ENCODE assay signal across 1 cellular context in the genomic region with DNA sequence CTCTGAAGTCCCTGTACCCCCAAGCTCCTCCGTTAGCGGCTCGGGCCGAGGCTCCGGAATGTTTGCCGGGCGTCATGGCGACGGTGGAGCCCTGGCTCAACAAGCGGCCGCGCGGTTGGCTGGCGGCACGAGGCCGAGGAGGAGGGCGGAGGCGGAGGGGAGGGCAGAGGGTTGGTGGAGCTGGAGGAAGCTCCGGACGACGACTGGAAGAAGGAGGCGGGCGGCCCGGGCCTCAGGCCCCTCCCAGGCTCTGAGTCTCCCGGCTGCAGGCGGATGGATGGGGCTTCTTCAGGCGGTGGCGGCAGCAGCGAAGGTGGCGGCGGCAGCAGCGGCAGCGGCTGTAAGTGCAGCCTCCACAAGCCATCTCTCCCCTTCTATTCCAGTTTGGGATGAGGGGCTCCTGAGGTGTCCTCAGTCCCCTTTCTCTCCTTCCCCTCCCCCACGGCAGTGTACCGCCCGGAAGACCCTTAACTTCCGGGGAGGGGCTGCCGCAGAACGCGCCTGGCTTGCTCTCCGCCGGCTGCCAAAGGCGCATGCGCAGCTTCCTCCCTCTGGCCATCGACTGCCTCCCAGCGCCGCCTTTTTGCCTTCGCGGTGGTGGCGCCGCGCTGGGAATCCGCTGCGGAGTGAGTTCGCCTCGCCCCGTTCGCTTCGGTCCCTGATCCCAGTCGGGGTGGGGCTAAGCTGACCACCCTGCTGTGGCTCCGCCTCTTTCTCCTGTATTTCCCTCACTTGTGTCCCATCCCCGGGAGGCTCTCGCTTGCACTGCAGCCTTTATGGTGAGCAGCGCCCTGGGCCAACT.
A peak's percentile ranks its signal among the peaks of the same experiment; 100 is the strongest.
TF ChIP-seq lines count a peak whose summit lies in the region.

A gene with protein sequence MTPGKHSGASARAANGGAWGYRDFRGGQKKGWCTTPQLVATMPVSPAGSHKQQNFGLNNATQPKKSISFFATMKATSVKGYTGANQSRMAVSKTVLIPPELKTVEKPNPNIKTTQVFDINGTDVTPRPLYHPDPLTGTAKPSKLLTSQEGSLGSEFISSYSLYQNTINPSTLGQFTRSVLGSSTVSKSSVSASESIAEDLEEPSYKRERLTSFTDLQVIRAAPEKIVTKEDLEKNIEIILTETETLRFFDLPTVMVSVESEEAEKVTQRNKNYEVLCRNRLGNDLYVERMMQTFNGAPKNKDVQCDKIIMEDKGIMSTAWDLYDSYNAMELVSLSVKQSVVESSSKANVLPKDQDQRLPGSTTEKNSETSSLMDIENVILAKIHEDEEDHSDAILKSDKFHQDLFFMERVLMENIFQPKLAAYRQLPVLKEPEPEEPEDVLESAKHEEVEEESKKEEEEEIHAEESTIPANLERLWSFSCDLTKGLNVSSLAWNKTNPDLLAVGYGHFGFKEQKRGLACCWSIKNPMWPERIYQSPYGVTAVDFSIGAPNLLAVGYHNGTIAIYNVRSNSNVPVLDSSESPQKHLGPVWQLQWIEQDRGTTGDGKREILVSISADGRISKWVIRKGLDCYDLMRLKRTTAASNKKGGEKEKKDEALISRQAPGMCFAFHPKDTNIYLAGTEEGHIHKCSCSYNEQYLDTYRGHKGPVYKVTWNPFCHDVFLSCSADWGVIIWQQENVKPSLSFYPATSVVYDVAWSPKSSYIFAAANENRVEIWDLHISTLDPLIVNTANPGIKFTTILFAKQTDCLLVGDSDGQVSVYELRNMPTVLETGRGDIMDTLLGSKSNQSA (minus strand): TSS at position 101 of the 802 bp plus-strand sequence. CDS start 25 bp downstream, at position 76.
A gene (plus strand): TSS at position 235 of the 802 bp plus-strand sequence. CDS start 39 bp downstream, at position 274.

TF ChIP-seq in H1, 55 proteins besides CTCF, POLR2A, EP300 and RAD21:
- TF ChIP-seq YY1 (IDR thresholded peaks at IDR 0.05; ENCODE audit: low read depth, low read length), result peak; percentile 58; the same call in 1 of the 2 replicates
- TF ChIP-seq SP4 (IDR thresholded peaks at IDR 0.05; ENCODE audit: low read length), result peak; percentile 42; the same call in 1 of the 2 replicates
- peak; percentile 30 for TF ChIP-seq KDM4A (IDR thresholded peaks at IDR 0.05; ENCODE audit: low read depth, low read length, severe bottlenecking)
- peak; percentile 95 for TF ChIP-seq PHF8 (conservative IDR thresholded peaks at IDR 0.05; ENCODE audit: low read depth, low read length)
- TF ChIP-seq SP1 (IDR thresholded peaks at IDR 0.05; ENCODE audit: low read depth, low read length), result 0 out of 2 replicates have a peak, but pooled peaks have one; percentile 2
- TF ChIP-seq GABPA (IDR thresholded peaks at IDR 0.05; ENCODE audit: borderline replicate concordance, insufficient read depth, low read length), result 0 out of 2 replicates have a peak, but pooled peaks have one; percentile 37
- TF ChIP-seq SRF (IDR thresholded peaks at IDR 0.05; ENCODE audit: low read depth, low read length), result no peak
- no peak for TF ChIP-seq CEBPB (IDR thresholded peaks at IDR 0.05; ENCODE audit: low read depth, low read length)
- TF ChIP-seq HDAC6 (IDR thresholded peaks at IDR 0.05; ENCODE audit: low read depth, low read length), result no peak
- peak in 1 of 2 experiments; percentile 92; a peak in 2 of 4 replicates for TF ChIP-seq SIN3A (conservative IDR thresholded peaks at IDR 0.05 in 1 of 2, IDR thresholded peaks at IDR 0.05 in 1 of 2; ENCODE audit: low read depth in 1 of 2, low read length in 2 of 2)
- TF ChIP-seq SAP30 (IDR thresholded peaks at IDR 0.05; ENCODE audit: insufficient read depth, insufficient replicate concordance, low read length), result no peak
- TF ChIP-seq ASH2L (IDR thresholded peaks at IDR 0.05; ENCODE audit: low read length), result peak; percentile 93
- TF ChIP-seq RBBP5 (IDR thresholded peaks at IDR 0.05; ENCODE audit: borderline replicate concordance, low read depth, low read length), result peak; percentile 67
- TF ChIP-seq TAF1 (IDR thresholded peaks at IDR 0.05; ENCODE audit: low read depth, low read length), result peak; percentile 85
- peak; percentile 59 for TF ChIP-seq TBP (IDR thresholded peaks at IDR 0.05; ENCODE audit: low read depth, low read length)
- TF ChIP-seq, protein P1, sequence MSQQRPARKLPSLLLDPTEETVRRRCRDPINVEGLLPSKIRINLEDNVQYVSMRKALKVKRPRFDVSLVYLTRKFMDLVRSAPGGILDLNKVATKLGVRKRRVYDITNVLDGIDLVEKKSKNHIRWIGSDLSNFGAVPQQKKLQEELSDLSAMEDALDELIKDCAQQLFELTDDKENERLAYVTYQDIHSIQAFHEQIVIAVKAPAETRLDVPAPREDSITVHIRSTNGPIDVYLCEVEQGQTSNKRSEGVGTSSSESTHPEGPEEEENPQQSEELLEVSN (IDR thresholded peaks at IDR 0.05), result peak; percentile 67
- TF ChIP-seq TEAD4 (IDR thresholded peaks at IDR 0.05; ENCODE audit: low read depth, low read length), result peak; percentile 79
- TF ChIP-seq, protein P2, sequence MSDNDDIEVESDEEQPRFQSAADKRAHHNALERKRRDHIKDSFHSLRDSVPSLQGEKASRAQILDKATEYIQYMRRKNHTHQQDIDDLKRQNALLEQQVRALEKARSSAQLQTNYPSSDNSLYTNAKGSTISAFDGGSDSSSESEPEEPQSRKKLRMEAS (IDR thresholded peaks at IDR 0.05), result peak; percentile 92
- TF ChIP-seq NRF1 (IDR thresholded peaks at IDR 0.05; ENCODE audit: low read depth, low read length), result peak; percentile 71
- no peak for TF ChIP-seq EZH2 (IDR thresholded peaks at IDR 0.05; ENCODE audit: low read depth, low read length, severe bottlenecking)
- TF ChIP-seq POLR2AphosphoS5 (IDR thresholded peaks at IDR 0.05; ENCODE audit: low read depth, low read length), result peak; percentile 85
